Comparison of ENCODE assay signal across 36 cellular contexts in the genomic region with DNA sequence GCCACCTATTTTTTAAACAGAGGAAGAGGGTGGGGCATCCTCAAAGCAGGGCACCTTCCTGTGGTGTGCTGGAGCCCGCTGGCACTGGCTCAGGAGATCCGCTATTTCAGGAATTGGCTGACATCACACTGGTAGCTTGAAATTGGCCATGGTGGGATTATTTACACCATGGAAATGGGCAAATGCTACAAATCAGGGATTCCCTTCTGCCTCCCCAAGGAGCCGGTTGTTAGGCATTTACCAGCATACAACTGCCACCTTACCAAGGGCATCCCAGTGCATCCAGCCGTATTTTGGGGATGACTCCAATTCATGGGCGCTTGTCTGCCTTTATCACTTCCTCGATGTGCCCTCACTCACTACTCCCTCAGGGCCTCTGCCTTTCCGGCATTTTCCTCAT. TPM values are rescaled to one million over a fixed set of nuclear protein-coding genes. Genes with fewer than 3 reads are reported as not detected.
"Had no signal": no experiment of that assay in that cellular context is flagged by ENCODE, and none has a peak within 500 bp of the region (broad histone marks: within the 10 kb centered on the region; RNA-seq: fewer than 3 reads in every experiment).

No MANE protein-coding gene starts in this region.

- H3K4me3 Mint-ChIP-seq: effector memory CD8-positive, alpha-beta T cell; memory B cell; stimulated activated effector memory CD8-positive, alpha-beta T cell treated with anti-CD3 and anti-CD28 coated beads, Interleukin-12 subunit alpha, Interleukin-12 subunit beta, amount 100 ng/mL, for 72 hours; stimulated activated naive CD8-positive, alpha-beta T cell treated with anti-CD3 and anti-CD28 coated beads, Interleukin-15, Interleukin-2, amounts not matched to agents 100 ng/mL and 50 ng/mL, for 24 hours had no signal

- H3K9me3 Mint-ChIP-seq: effector memory CD8-positive, alpha-beta T cell; immature natural killer cell; memory B cell; naive thymus-derived CD8-positive, alpha-beta T cell; stimulated activated effector memory CD8-positive, alpha-beta T cell treated with anti-CD3 and anti-CD28 coated beads, Interleukin-12 subunit alpha, Interleukin-12 subunit beta, amount 100 ng/mL, for 72 hours; stimulated activated naive CD8-positive, alpha-beta T cell treated with anti-CD3 and anti-CD28 coated beads, Interleukin-15, Interleukin-2, amounts not matched to agents 100 ng/mL and 50 ng/mL, for 24 hours; T-cell had no signal

- H3K27me3 ChIP-seq: body of pancreas, gastroesophageal sphincter, ovary, sigmoid colon, vagina had no signal

- H3K4me3 ChIP-seq: body of pancreas, coronary artery, gastroesophageal sphincter, ovary, prostate gland, sigmoid colon, thoracic aorta, vagina had no signal

- H3K9me3 ChIP-seq: body of pancreas, gastroesophageal sphincter, ovary, prostate gland, sigmoid colon, thoracic aorta, vagina had no signal

- H3K27ac ChIP-seq: body of pancreas, coronary artery, gastroesophageal sphincter, ovary, prostate gland, sigmoid colon, thoracic aorta, vagina, VCaP had no signal

- H3K36me3 Mint-ChIP-seq: activated naive CD8-positive, alpha-beta T cell; naive thymus-derived CD8-positive, alpha-beta T cell had no signal

- ATAC-seq: activated CD4-positive, CD25-positive, alpha-beta regulatory T cell treated with anti-CD3 and anti-CD28 coated beads, Interleukin-2, amount 50 U/mL, for 24 hours; body of pancreas; effector memory CD8-positive, alpha-beta T cell; gastroesophageal sphincter; left colon; naive thymus-derived CD8-positive, alpha-beta T cell; stimulated activated effector memory CD8-positive, alpha-beta T cell treated with anti-CD3 and anti-CD28 coated beads, Interleukin-12 subunit alpha, Interleukin-12 subunit beta, amount 100 ng/mL, for 72 hours; T-cell had no signal

- H3K27ac Mint-ChIP-seq: activated naive CD8-positive, alpha-beta T cell; effector memory CD8-positive, alpha-beta T cell; memory B cell; naive thymus-derived CD8-positive, alpha-beta T cell; stimulated activated effector memory CD8-positive, alpha-beta T cell treated with anti-CD3 and anti-CD28 coated beads, Interleukin-12 subunit alpha, Interleukin-12 subunit beta, amount 100 ng/mL, for 72 hours; stimulated activated naive CD8-positive, alpha-beta T cell treated with anti-CD3 and anti-CD28 coated beads, Interleukin-15, Interleukin-2, amounts not matched to agents 100 ng/mL and 50 ng/mL, for 24 hours; T-cell; type B pancreatic cell had no signal

- DNase-seq: activated CD4-positive, alpha-beta T cell treated with anti-CD3 and anti-CD28 coated beads for 48 hours; activated CD4-positive, alpha-beta T cell treated with anti-CD3 and anti-CD28 coated beads, Interleukin-2, amount 50 U/mL, for 48 hours; activated CD8-positive, alpha-beta memory T cell treated with anti-CD3 and anti-CD28 coated beads for 24 hours; activated effector memory CD4-positive, alpha-beta T cell treated with Interleukin-2 at 50 U/mL for 16 hours; activated naive CD4-positive, alpha-beta T cell treated with Interleukin-2 at 50 U/mL for 16 hours; anterior cingulate cortex; body of pancreas; effector memory CD8-positive, alpha-beta T cell; head of caudate nucleus; hippocampal formation; immature natural killer cell; kidney; left colon; naive thymus-derived CD8-positive, alpha-beta T cell; ovary; retina; sigmoid colon; small intestine; stimulated activated CD4-positive, alpha-beta T cell treated with anti-CD3 and anti-CD28 coated beads, Interleukin-4, amount 100 ng/mL, for 24 hours; T-cell; T-helper 9 cell had no signal

- H3K36me3 ChIP-seq: gastroesophageal sphincter, ovary, prostate gland, sigmoid colon, thoracic aorta, vagina had no signal

RNA-seq across cellular contexts. Expression of a gene that starts 14.2 kb away (rescaled TPM):
- total RNA-seq: endothelial cell of umbilical vein; fibroblast of lung; naive thymus-derived CD8-positive, alpha-beta T cell; T-cell had no signal

RNA-seq across cellular contexts. Expression of a gene that starts 16.6 kb away (rescaled TPM):
- total RNA-seq: naive thymus-derived CD8-positive, alpha-beta T cell had no signal

RNA-seq across cellular contexts. Expression of a gene that starts 22.0 kb away (rescaled TPM):
- total RNA-seq: endothelial cell of umbilical vein, fibroblast of villous mesenchyme, thoracic aorta, vagina had no signal
